ENCODE assay signal across 7 cellular contexts in genomic region chrX:51332943-51333631, GRCh38. TPM values are rescaled to one million over a fixed set of nuclear protein-coding genes. Genes with fewer than 3 reads are reported as not detected.
A peak's percentile ranks its signal among the peaks of the same experiment; 100 is the strongest.
DNase-seq lines count a peak whose midpoint lies in the region; ATAC-seq and TF ChIP-seq lines count a peak whose summit lies in the region.
"Not testable (repeated sequence)": the region's sequence is repeated elsewhere in the genome, so short reads cannot be mapped to it uniquely, and the experiment has no call there.

No MANE protein-coding gene starts in this region.

- H3K9ac ChIP-seq in skeletal muscle tissue (ENCODE audit: low read depth in 1 of 3, low read length in 3 of 3): not testable (repeated sequence)

- H3K4me1 ChIP-seq in Panc1 (ENCODE audit: control insufficient read depth, insufficient read depth, low read length); left ventricle myocardium inferior; naive thymus-derived CD4-positive, alpha-beta T cell (ENCODE audit: control insufficient read depth in 2 of 2, insufficient read depth in 2 of 2, low read length in 2 of 2); skeletal muscle tissue (ENCODE audit: control insufficient read depth in 3 of 3, insufficient read depth in 3 of 3, low read length in 3 of 3): not testable (repeated sequence)

- intact Hi-C loops in Panc1 (cut with micrococcal nuclease; ENCODE audit: unreplicated experiment); activated T-helper 1 cell treated with anti-CD3 and anti-CD28 coated beads, Interleukin-12 subunit alpha, Interleukin-12 subunit beta, Interleukin-2, Interleukin-4 antibody, amounts not matched to agents 30 ng/mL and 10 ng/mL and 1 ng/mL, durations not matched to agents 14 hours and 24 hours and 36 hours (cut with micrococcal nuclease); dendritic cell treated with granulocyte-macrophage colony-stimulating factor and Interleukin-4, amounts not matched to agents 40 ng/mL and 50 ng/mL, for 4 days (cut with micrococcal nuclease); left ventricle myocardium inferior (cut with micrococcal nuclease): not testable (repeated sequence)
- intact Hi-C loops in naive thymus-derived CD4-positive, alpha-beta T cell (cut with micrococcal nuclease): loop anchor here in 1 of 2 donors (10.0 kb wide), 1 partner anchor 932 kb away; no protein-coding TSS in a partner anchor

- not testable (repeated sequence) for H3K9me3 ChIP-seq in Panc1 (ENCODE audit: control insufficient read depth, insufficient read depth, low read depth, low read length); left ventricle myocardium inferior (replicated peaks); naive thymus-derived CD4-positive, alpha-beta T cell (ENCODE audit: control insufficient read depth in 2 of 3, low read length in 3 of 3); skeletal muscle tissue (ENCODE audit: control insufficient read depth in 3 of 3, low read length in 3 of 3)

- not testable (repeated sequence) for BruUV-seq in Panc1 (replicated peaks; lab: Mats Ljungman, UMichigan)

- H3K9me3 Mint-ChIP-seq in activated T-helper 1 cell treated with anti-CD3 and anti-CD28 coated beads, Interleukin-12 subunit alpha, Interleukin-12 subunit beta, Interleukin-2, Interleukin-4 antibody, amounts not matched to agents 30 ng/mL and 10 ng/mL and 1 ng/mL, durations not matched to agents 14 hours and 24 hours and 36 hours; dendritic cell treated with granulocyte-macrophage colony-stimulating factor and Interleukin-4, amounts not matched to agents 40 ng/mL and 50 ng/mL, for 4 days; naive thymus-derived CD4-positive, alpha-beta T cell: not testable (repeated sequence)

- H3K27me3 Mint-ChIP-seq in activated T-helper 1 cell treated with anti-CD3 and anti-CD28 coated beads, Interleukin-12 subunit alpha, Interleukin-12 subunit beta, Interleukin-2, Interleukin-4 antibody, amounts not matched to agents 30 ng/mL and 10 ng/mL and 1 ng/mL, durations not matched to agents 14 hours and 24 hours and 36 hours (ENCODE audit: insufficient read depth); naive thymus-derived CD4-positive, alpha-beta T cell: not testable (repeated sequence)
- H3K27me3 Mint-ChIP-seq in dendritic cell treated with granulocyte-macrophage colony-stimulating factor and Interleukin-4, amounts not matched to agents 40 ng/mL and 50 ng/mL, for 4 days: peaks cover 17% of the 10 kb centered on the region

- H3K27me3 ChIP-seq in Panc1 (ENCODE audit: control insufficient read depth, insufficient read depth, low read length); naive thymus-derived CD4-positive, alpha-beta T cell (ENCODE audit: control insufficient read depth in 2 of 2, insufficient read depth in 2 of 2, low read length in 2 of 2); skeletal muscle tissue (ENCODE audit: control insufficient read depth in 3 of 3, insufficient read depth in 3 of 3, low read length in 3 of 3): not testable (repeated sequence)
- peaks cover 14% of the 10 kb centered on the region for H3K27me3 ChIP-seq in left ventricle myocardium inferior (ENCODE audit: low read depth)

- CTCF ChIA-PET in Panc1 (lab: Charles Lee); naive thymus-derived CD4-positive, alpha-beta T cell (lab: Charles Lee): not testable (repeated sequence)

- peak overlapping the region; percentile 85 for H3K4me3 Mint-ChIP-seq in activated T-helper 1 cell treated with anti-CD3 and anti-CD28 coated beads, Interleukin-12 subunit alpha, Interleukin-12 subunit beta, Interleukin-2, Interleukin-4 antibody, amounts not matched to agents 30 ng/mL and 10 ng/mL and 1 ng/mL, durations not matched to agents 14 hours and 24 hours and 36 hours
- H3K4me3 Mint-ChIP-seq in dendritic cell treated with granulocyte-macrophage colony-stimulating factor and Interleukin-4, amounts not matched to agents 40 ng/mL and 50 ng/mL, for 4 days: peak overlapping the region; percentile 78
- H3K4me3 Mint-ChIP-seq in naive thymus-derived CD4-positive, alpha-beta T cell: peak overlapping the region; percentile 74 to 88 (median 84)

- not testable (repeated sequence) for TF ChIP-seq CTCF in Panc1 (IDR thresholded peaks at IDR 0.05); left ventricle myocardium inferior (IDR thresholded peaks at IDR 0.05; ENCODE audit: borderline replicate concordance)

- H3K4me3 ChIP-seq in GM08714 (ENCODE audit: low read length) (peak overlapping the region; percentile 20; the same call in 1 of the 2 replicates), Panc1 (ENCODE audit: low read depth in 2 of 2, low read length in 2 of 2) (peak overlapping the region; percentile 16 to 26; a peak in 3 of 4 replicates), left ventricle myocardium inferior (peak overlapping the region; percentile 62), skeletal muscle tissue (ENCODE audit: low read length in 3 of 3) (peak overlapping the region; percentile 14 to 35 (median 27))
- not testable (repeated sequence) for H3K4me3 ChIP-seq in naive thymus-derived CD4-positive, alpha-beta T cell (ENCODE audit: low read length)

- H3K4me1 Mint-ChIP-seq in activated T-helper 1 cell treated with anti-CD3 and anti-CD28 coated beads, Interleukin-12 subunit alpha, Interleukin-12 subunit beta, Interleukin-2, Interleukin-4 antibody, amounts not matched to agents 30 ng/mL and 10 ng/mL and 1 ng/mL, durations not matched to agents 14 hours and 24 hours and 36 hours (ENCODE audit: low read depth); dendritic cell treated with granulocyte-macrophage colony-stimulating factor and Interleukin-4, amounts not matched to agents 40 ng/mL and 50 ng/mL, for 4 days (ENCODE audit: low read depth): not testable (repeated sequence)
- H3K4me1 Mint-ChIP-seq in naive thymus-derived CD4-positive, alpha-beta T cell: peaks cover 0 to 11% (median 2%) of the 10 kb centered on the region in 7 donors

- DNase-seq in Panc1 (ENCODE audit: low read depth, low spot score); activated T-helper 1 cell treated with anti-CD3 and anti-CD28 coated beads, Interleukin-12 subunit alpha, Interleukin-12 subunit beta, Interleukin-2, Interleukin-4 antibody, amounts not matched to agents 30 ng/mL and 10 ng/mL and 1 ng/mL, durations not matched to agents 14 hours and 24 hours and 36 hours (ENCODE audit: low spot score); left ventricle myocardium inferior: not testable (repeated sequence)
- peak in 3 of 9 donors; percentile 1 to 5 (median 1) for DNase-seq in naive thymus-derived CD4-positive, alpha-beta T cell

- not testable (repeated sequence) for H3K36me3 Mint-ChIP-seq in activated T-helper 1 cell treated with anti-CD3 and anti-CD28 coated beads, Interleukin-12 subunit alpha, Interleukin-12 subunit beta, Interleukin-2, Interleukin-4 antibody, amounts not matched to agents 30 ng/mL and 10 ng/mL and 1 ng/mL, durations not matched to agents 14 hours and 24 hours and 36 hours (ENCODE audit: low read depth); dendritic cell treated with granulocyte-macrophage colony-stimulating factor and Interleukin-4, amounts not matched to agents 40 ng/mL and 50 ng/mL, for 4 days (ENCODE audit: low read depth); naive thymus-derived CD4-positive, alpha-beta T cell

- not testable (repeated sequence) for H3K36me3 ChIP-seq in Panc1 (ENCODE audit: control insufficient read depth, insufficient read depth, low read length); left ventricle myocardium inferior; naive thymus-derived CD4-positive, alpha-beta T cell (ENCODE audit: control insufficient read depth in 2 of 3, insufficient read depth in 3 of 3, low read length in 3 of 3); skeletal muscle tissue (ENCODE audit: control insufficient read depth in 3 of 3, insufficient read depth in 3 of 3, low read length in 3 of 3)

- in situ Hi-C loops in Panc1 (cut with HindIII; ENCODE audit: low pct_unique_long_range_greater_than_20kb, low sequenced_read_pairs): not testable (repeated sequence)

- POLR2A ChIA-PET in Panc1 (lab: Charles Lee); naive thymus-derived CD4-positive, alpha-beta T cell (lab: Charles Lee): not testable (repeated sequence)

- peak; percentile 73 for ATAC-seq in Panc1
- ATAC-seq in naive thymus-derived CD4-positive, alpha-beta T cell: peak; percentile 22

- H3K27ac ChIP-seq in Panc1 (ENCODE audit: low read length); left ventricle myocardium inferior (replicated peaks); naive thymus-derived CD4-positive, alpha-beta T cell (ENCODE audit: low read depth, low read length); skeletal muscle tissue (ENCODE audit: low read depth, low read length): not testable (repeated sequence)

- not testable (repeated sequence) for H3K27ac Mint-ChIP-seq in activated T-helper 1 cell treated with anti-CD3 and anti-CD28 coated beads, Interleukin-12 subunit alpha, Interleukin-12 subunit beta, Interleukin-2, Interleukin-4 antibody, amounts not matched to agents 30 ng/mL and 10 ng/mL and 1 ng/mL, durations not matched to agents 14 hours and 24 hours and 36 hours; dendritic cell treated with granulocyte-macrophage colony-stimulating factor and Interleukin-4, amounts not matched to agents 40 ng/mL and 50 ng/mL, for 4 days; naive thymus-derived CD4-positive, alpha-beta T cell

RNA-seq across cellular contexts. Expression of gene NUDT10, which starts 0.5 kb away (rescaled TPM):
- total RNA-seq in Panc1 (2021; ENCODE audit: unreplicated experiment) (not detected), left ventricle myocardium inferior (0.27 TPM), skeletal muscle tissue (1.0 TPM)
- polyA plus RNA-seq in Panc1 (2012; ENCODE audit: insufficient read length): 0.74 TPM
- total RNA-seq in activated T-helper 1 cell treated with anti-CD3 and anti-CD28 coated beads, Interleukin-12 subunit alpha, Interleukin-12 subunit beta, Interleukin-2, Interleukin-4 antibody, amounts not matched to agents 30 ng/mL and 10 ng/mL and 1 ng/mL, durations not matched to agents 14 hours and 24 hours and 36 hours: 0.20 and 0.57 TPM in 2 replicates
- under 1 TPM in 2 of 5 experiments, not detected in 3; 0.19 to 0.29 TPM for total RNA-seq in naive thymus-derived CD4-positive, alpha-beta T cell
- not detected for polyA plus RNA-seq in naive thymus-derived CD4-positive, alpha-beta T cell
